ENCODE assay signal across 13 cellular contexts in the genomic region with DNA sequence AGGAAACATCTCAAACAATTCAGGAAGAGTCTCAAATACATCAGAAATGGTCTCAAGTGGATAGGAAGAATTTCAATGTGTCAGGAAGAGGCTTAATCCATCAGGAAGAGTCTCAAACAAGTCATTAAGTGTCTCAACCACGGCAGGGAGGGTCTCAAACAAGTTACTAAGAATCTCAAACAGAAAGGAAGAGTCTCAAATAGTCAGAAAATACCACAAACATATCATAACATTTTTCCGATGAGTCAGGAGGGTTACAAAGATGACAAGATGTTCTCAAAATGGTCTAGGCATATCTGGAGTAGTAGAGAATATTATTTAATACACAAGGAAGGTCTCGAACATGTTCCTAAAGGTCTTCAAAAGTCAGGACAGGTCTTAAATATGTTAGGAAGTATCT.
"Had no signal": no experiment of that assay in that cellular context is flagged by ENCODE, and none has a peak within 500 bp of the region (broad histone marks: within the 10 kb centered on the region; RNA-seq: fewer than 3 reads in every experiment).

No MANE protein-coding gene starts in this region.

- H3K4me1 Mint-ChIP-seq: naive thymus-derived CD8-positive, alpha-beta T cell; stimulated activated memory B cell treated with anti-CD40 and anti-IgM and Interleukin-4, amounts not matched to agents 10 μg/mL and 1 μg/mL and 100 μg/mL, for 72 hours had no signal

- H3K4me3 Mint-ChIP-seq: naive thymus-derived CD8-positive, alpha-beta T cell; stimulated activated memory B cell treated with anti-CD40 and anti-IgM and Interleukin-4, amounts not matched to agents 10 μg/mL and 1 μg/mL and 100 μg/mL, for 72 hours; stimulated activated naive CD8-positive, alpha-beta T cell treated with anti-CD3 and anti-CD28 coated beads, Interleukin-15, Interleukin-2, amounts not matched to agents 100 ng/mL and 50 ng/mL, for 24 hours had no signal

- ATAC-seq: mucosa of descending colon; naive thymus-derived CD8-positive, alpha-beta T cell; stimulated activated memory B cell treated with anti-CD40 and anti-IgM and Interleukin-4, amounts not matched to agents 10 μg/mL and 1 μg/mL and 100 μg/mL, for 72 hours; upper lobe of right lung had no signal

- H3K27me3 Mint-ChIP-seq: stimulated activated memory B cell treated with anti-CD40 and anti-IgM and Interleukin-4, amounts not matched to agents 10 μg/mL and 1 μg/mL and 100 μg/mL, for 72 hours; stimulated activated naive CD8-positive, alpha-beta T cell treated with anti-CD3 and anti-CD28 coated beads, Interleukin-15, Interleukin-2, amounts not matched to agents 100 ng/mL and 50 ng/mL, for 24 hours had no signal

- DNase-seq: effector CD4-positive, alpha-beta T cell; foreskin melanocyte; head of caudate nucleus; hippocampal formation; kidney glomerular epithelial cell; mammary epithelial cell; mucosa of descending colon; naive thymus-derived CD8-positive, alpha-beta T cell; stimulated activated CD4-positive, alpha-beta T cell treated with anti-CD3 and anti-CD28 coated beads, Interleukin-4, amount 100 ng/mL, for 1 hour; stimulated activated CD8-positive, alpha-beta memory T cell treated with anti-CD3 and anti-CD28 coated beads, Interleukin-4, amount 100 ng/mL, for 48 hours; upper lobe of right lung had no signal

- H3K27ac Mint-ChIP-seq: naive thymus-derived CD8-positive, alpha-beta T cell; stimulated activated memory B cell treated with anti-CD40 and anti-IgM and Interleukin-4, amounts not matched to agents 10 μg/mL and 1 μg/mL and 100 μg/mL, for 72 hours; stimulated activated naive CD8-positive, alpha-beta T cell treated with anti-CD3 and anti-CD28 coated beads, Interleukin-15, Interleukin-2, amounts not matched to agents 100 ng/mL and 50 ng/mL, for 24 hours had no signal
